In the genomic region with DNA sequence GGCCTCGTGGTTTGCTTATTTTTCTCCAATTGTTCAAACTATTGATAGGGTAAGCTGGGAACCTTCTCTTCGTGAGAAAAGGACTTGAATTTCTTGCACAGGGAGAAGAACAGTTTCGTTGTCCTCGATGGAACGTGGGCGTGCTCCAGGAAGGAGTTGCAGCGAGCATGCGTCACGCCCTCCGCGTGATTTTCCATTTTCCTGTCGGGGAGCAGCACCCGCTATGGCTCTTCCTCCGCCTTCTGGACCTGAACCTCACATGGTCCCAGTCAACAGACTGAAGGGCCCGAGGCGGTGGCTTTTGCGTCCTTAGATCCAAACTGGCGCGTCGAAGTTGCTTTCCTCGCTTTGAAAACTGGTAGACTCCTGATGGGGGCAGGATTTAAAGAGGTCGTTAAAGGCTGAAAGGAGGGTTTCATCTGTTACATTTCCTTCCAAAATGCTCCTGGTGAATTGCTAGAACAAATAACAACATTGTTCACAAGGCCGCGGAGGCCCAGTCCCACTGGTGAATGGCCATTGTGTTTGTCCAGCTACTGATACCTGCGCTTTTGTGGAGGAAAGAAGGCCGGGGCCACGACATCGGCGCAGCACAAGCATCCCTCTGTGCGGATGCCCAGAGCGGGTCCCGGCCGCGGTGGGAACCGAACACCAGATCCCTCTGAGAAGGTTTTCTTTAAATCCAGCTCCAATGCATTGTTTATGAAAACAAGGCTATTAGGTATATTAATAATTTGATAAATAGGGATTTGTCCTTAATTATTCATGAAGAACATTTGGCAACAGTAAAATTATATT, we compare ENCODE assay signal across 17 cellular contexts.
"Had no signal": no experiment of that assay in that cellular context is flagged by ENCODE, and none has a peak within 500 bp of the region (broad histone marks: within the 10 kb centered on the region; RNA-seq: fewer than 3 reads in every experiment).

No MANE protein-coding gene starts in this region.

- H3K9me3 ChIP-seq: MG63, SK-N-SH had no signal

- H3K9ac ChIP-seq: SK-N-SH had no signal

- DNase-seq: KG1, NCI-H1092, NCI-H1105 treated with DMSO at 0.1 percent for 48 hours, NCI-H1417 treated with DMSO at 0.1 percent for 48 hours, NCI-H146, NCI-H187, NCI-H2029, NCI-H2081 treated with DMSO at 0.1 percent for 48 hours, NCI-H2171, NCI-H226, NCI-H510A, NCI-H524 treated with DMSO at 0.1 percent for 48 hours, NCI-H774, SIG-M5 had no signal

- H3K4me1 ChIP-seq: SJSA1 had no signal

- H3K27me3 ChIP-seq: MG63, SJSA1 had no signal

- H3K36me3 ChIP-seq: MG63, SJSA1 had no signal

- H3K4me3 ChIP-seq: MG63, SJSA1 had no signal

- H3K27ac ChIP-seq: SJSA1 had no signal

- H3K4me2 ChIP-seq: SK-N-SH had no signal
